ENCODE assay signal across 24 cellular contexts in genomic region chr17:69457603-69458002, GRCh38. TPM values are rescaled to one million over a fixed set of nuclear protein-coding genes. Genes with fewer than 3 reads are reported as not detected.
DNase-seq lines count a peak whose midpoint lies in the region; ATAC-seq and TF ChIP-seq lines count a peak whose summit lies in the region.
"Had no signal": no experiment of that assay in that cellular context is flagged by ENCODE, and none has a peak within 500 bp of the region (broad histone marks: within the 10 kb centered on the region; RNA-seq: fewer than 3 reads in every experiment).

No MANE protein-coding gene starts in this region.

- no peak overlapping the region for H3K9ac ChIP-seq in OCI-LY3 (ENCODE audit: low read length)

- H3K4me1 Mint-ChIP-seq in activated CD8-positive, alpha-beta memory T cell treated with anti-CD3 and anti-CD28 coated beads, Interleukin-2, amount 10 ng/mL, durations not matched to agents 7 days and 5 days, result peaks cover 5% of the 10 kb centered on the region
- H3K4me1 Mint-ChIP-seq in stimulated activated naive CD8-positive, alpha-beta T cell treated with anti-CD3 and anti-CD28 coated beads, Interleukin-15, amount 100 ng/mL, for 72 hours, result peaks cover 21% of the 10 kb centered on the region
- H3K4me1 Mint-ChIP-seq in osteocyte (ENCODE audit: unreplicated experiment), result no peaks in the 10 kb centered on the region

- H3K9me3 ChIP-seq in OCI-LY3 (ENCODE audit: insufficient read depth, low read length) (no peaks in the 10 kb centered on the region), right cardiac atrium (ENCODE audit: control insufficient read depth, low read length) (no peaks in the 10 kb centered on the region)
- H3K9me3 ChIP-seq: prostate gland, SJSA1 had no signal

- H3K79me2 ChIP-seq in OCI-LY3 (ENCODE audit: low read length), result no peaks in the 10 kb centered on the region

- no peak overlapping the region for H3K4me3 Mint-ChIP-seq in activated CD8-positive, alpha-beta memory T cell treated with anti-CD3 and anti-CD28 coated beads, Interleukin-2, amount 10 ng/mL, durations not matched to agents 7 days and 5 days
- H3K4me3 Mint-ChIP-seq in stimulated activated naive CD8-positive, alpha-beta T cell treated with anti-CD3 and anti-CD28 coated beads, Interleukin-15, amount 100 ng/mL, for 72 hours, result peak overlapping the region in 1 of 2 donors; percentile 13
- H3K4me3 Mint-ChIP-seq in osteocyte (ENCODE audit: unreplicated experiment), result no peak overlapping the region
- H3K4me3 Mint-ChIP-seq: CD8-positive, alpha-beta T cell; T-cell; type B pancreatic cell had no signal

- CTCF ChIA-PET in activated CD8-positive, alpha-beta memory T cell treated with anti-CD3 and anti-CD28 coated beads, Interleukin-2, amount 10 ng/mL, durations not matched to agents 7 days and 5 days (lab: Charles Lee), result interaction anchor here (1.7 kb wide), 1 partner anchor 62 kb away, joined by 4 read pairs; no protein-coding TSS in a partner anchor

- peak overlapping the region; percentile 24; the same call in 1 of the 2 replicates for H3K4me2 ChIP-seq in OCI-LY3 (ENCODE audit: low read length)

- no peak for DNase-seq in activated CD8-positive, alpha-beta memory T cell treated with anti-CD3 and anti-CD28 coated beads, Interleukin-2, amount 10 ng/mL, durations not matched to agents 7 days and 5 days
- DNase-seq in activated CD8-positive, alpha-beta memory T cell treated with anti-CD3 and anti-CD28 coated beads for 24 hours, result no peak
- DNase-seq in stimulated activated naive CD8-positive, alpha-beta T cell treated with anti-CD3 and anti-CD28 coated beads, Interleukin-15, amount 100 ng/mL, for 72 hours, result no peak
- DNase-seq in right cardiac atrium (no peak), osteocyte (ENCODE audit: extremely low spot score, unreplicated experiment) (no peak), dorsolateral prefrontal cortex (no peak)
- DNase-seq: activated CD4-positive, alpha-beta T cell treated with anti-CD3 and anti-CD28 coated beads for 1 hour; AML-193; CD8-positive, alpha-beta T cell; cerebellar nuclear complex; GF-D8; kidney glomerular epithelial cell; mammary epithelial cell; NCI-H1092; NCI-H1930; NCI-H526 treated with DMSO at 0.1 percent for 48 hours; stimulated activated CD8-positive, alpha-beta memory T cell treated with anti-CD3 and anti-CD28 coated beads, Interleukin-4, amount 100 ng/mL, for 48 hours; T-cell had no signal

- H3K27ac ChIP-seq in OCI-LY3 (ENCODE audit: low read length) (no peak overlapping the region), right cardiac atrium (ENCODE audit: low read length) (no peak overlapping the region), dorsolateral prefrontal cortex (no peak overlapping the region)
- H3K27ac ChIP-seq: epithelial cell of prostate, prostate gland, SJSA1 had no signal

- no peaks in the 10 kb centered on the region for H3K27me3 ChIP-seq in OCI-LY3 (ENCODE audit: low read depth, low read length)
- H3K27me3 ChIP-seq in right cardiac atrium (ENCODE audit: control insufficient read depth, insufficient read depth), result no peaks in the 10 kb centered on the region
- no peaks in the 10 kb centered on the region for H3K27me3 ChIP-seq in dorsolateral prefrontal cortex
- H3K27me3 ChIP-seq: SJSA1 had no signal

- ATAC-seq in activated CD8-positive, alpha-beta memory T cell treated with anti-CD3 and anti-CD28 coated beads, Interleukin-2, amount 10 ng/mL, durations not matched to agents 7 days and 5 days, result peak; percentile 78
- ATAC-seq in GM21529 (IDR thresholded peaks at IDR 0.05; ENCODE audit: unreplicated experiment) (peak; percentile 53), right cardiac atrium (no peak)
- peak; percentile 86 for ATAC-seq in stimulated activated naive CD8-positive, alpha-beta T cell treated with anti-CD3 and anti-CD28 coated beads, Interleukin-15, amount 100 ng/mL, for 72 hours
- ATAC-seq: CD8-positive, alpha-beta T cell; T-cell had no signal

- H3K4me3 ChIP-seq in OCI-LY3 (ENCODE audit: low read length) (no peak overlapping the region), right cardiac atrium (ENCODE audit: low read length) (no peak overlapping the region), dorsolateral prefrontal cortex (no peak overlapping the region)
- H3K4me3 ChIP-seq: prostate gland, SJSA1 had no signal

- no peaks in the 10 kb centered on the region for H3K9me3 Mint-ChIP-seq in activated CD8-positive, alpha-beta memory T cell treated with anti-CD3 and anti-CD28 coated beads, Interleukin-2, amount 10 ng/mL, durations not matched to agents 7 days and 5 days (ENCODE audit: low read depth)
- H3K9me3 Mint-ChIP-seq in stimulated activated naive CD8-positive, alpha-beta T cell treated with anti-CD3 and anti-CD28 coated beads, Interleukin-15, amount 100 ng/mL, for 72 hours, result no peaks in the 10 kb centered on the region
- H3K9me3 Mint-ChIP-seq in osteocyte (ENCODE audit: unreplicated experiment), result no peaks in the 10 kb centered on the region
- H3K9me3 Mint-ChIP-seq: CD8-positive, alpha-beta T cell; T-cell; type B pancreatic cell had no signal

- TF ChIP-seq CTCF in OCI-LY3 (IDR thresholded peaks at IDR 0.05; ENCODE audit: low read depth, low read length) (no peak), osteocyte (IDR thresholded peaks at IDR 0.05) (no peak), dorsolateral prefrontal cortex (IDR thresholded peaks at IDR 0.05 in 54 of 56, conservative IDR thresholded peaks at IDR 0.05 in 2 of 56; ENCODE audit: low read depth in 1 of 56, partially characterized antibody in 56 of 56) (no peak)

- H3K4me1 ChIP-seq in OCI-LY3 (ENCODE audit: low read length) (peaks cover 6% of the 10 kb centered on the region; the same call in 1 of the 2 replicates), right cardiac atrium (ENCODE audit: control insufficient read depth, insufficient read depth, low read length) (peaks cover 2% of the 10 kb centered on the region)
- H3K4me1 ChIP-seq: prostate gland, SJSA1 had no signal

- WGBS in right cardiac atrium, result 87% methylated on average over 3 of the region's 3 CpGs

- no peak overlapping the region for H3K27ac Mint-ChIP-seq in activated CD8-positive, alpha-beta memory T cell treated with anti-CD3 and anti-CD28 coated beads, Interleukin-2, amount 10 ng/mL, durations not matched to agents 7 days and 5 days
- H3K27ac Mint-ChIP-seq in stimulated activated naive CD8-positive, alpha-beta T cell treated with anti-CD3 and anti-CD28 coated beads, Interleukin-15, amount 100 ng/mL, for 72 hours, result peak overlapping the region in 1 of 2 donors; percentile 64
- H3K27ac Mint-ChIP-seq in osteocyte (ENCODE audit: unreplicated experiment), result no peak overlapping the region
- H3K27ac Mint-ChIP-seq: CD8-positive, alpha-beta T cell; T-cell; type B pancreatic cell had no signal

- intact Hi-C loops in right cardiac atrium (cut with DNase I), result no loop called here
- intact Hi-C loops in dorsolateral prefrontal cortex (cut with DNase I), result no loop called here

- no peaks in the 10 kb centered on the region for H3K27me3 Mint-ChIP-seq in activated CD8-positive, alpha-beta memory T cell treated with anti-CD3 and anti-CD28 coated beads, Interleukin-2, amount 10 ng/mL, durations not matched to agents 7 days and 5 days
- no peaks in the 10 kb centered on the region for H3K27me3 Mint-ChIP-seq in stimulated activated naive CD8-positive, alpha-beta T cell treated with anti-CD3 and anti-CD28 coated beads, Interleukin-15, amount 100 ng/mL, for 72 hours
- no peaks in the 10 kb centered on the region for H3K27me3 Mint-ChIP-seq in osteocyte (ENCODE audit: unreplicated experiment)
- H3K27me3 Mint-ChIP-seq: T-cell, type B pancreatic cell had no signal

- no peaks in the 10 kb centered on the region for H4K20me1 ChIP-seq in OCI-LY3 (ENCODE audit: insufficient read depth, low read length)

- H2AFZ ChIP-seq in OCI-LY3 (ENCODE audit: low read depth, low read length), result no peak overlapping the region

- no peaks in the 10 kb centered on the region for H3K36me3 ChIP-seq in OCI-LY3 (replicated peaks; ENCODE audit: low read depth, low read length)
- H3K36me3 ChIP-seq: prostate gland, SJSA1 had no signal

- H3K36me3 Mint-ChIP-seq in activated CD8-positive, alpha-beta memory T cell treated with anti-CD3 and anti-CD28 coated beads, Interleukin-2, amount 10 ng/mL, durations not matched to agents 7 days and 5 days, result no peaks in the 10 kb centered on the region
- no peaks in the 10 kb centered on the region for H3K36me3 Mint-ChIP-seq in osteocyte (ENCODE audit: unreplicated experiment)

RNA-seq across cellular contexts. Expression of gene MAP2K6, which starts 43.1 kb away (rescaled TPM):
- total RNA-seq in activated CD8-positive, alpha-beta memory T cell treated with anti-CD3 and anti-CD28 coated beads, Interleukin-2, amount 10 ng/mL, durations not matched to agents 7 days and 5 days, result 1 to 10 TPM; 6.3 to 8.8 TPM
- total RNA-seq in right cardiac atrium (1 to 10 TPM; 2.1 to 4.1 (median 3.2) TPM), osteocyte (2.8 TPM in 2 replicates), dorsolateral prefrontal cortex (10 to 100 TPM in 119 of 120 experiments, 1 to 10 TPM in 1; 9.1 to 26.7 (median 17.7) TPM)
- 0.72 TPM for polyA plus RNA-seq in right cardiac atrium

Comparison
In these comparisons a context has a peak if more than half of its experiments do, and no peak if none do; other contexts are left out.
1. ATAC-seq: peak in activated CD8-positive, alpha-beta memory T cell treated with anti-CD3 and anti-CD28 coated beads, Interleukin-2, amount 10 ng/mL, durations not matched to agents 7 days and 5 days (single experiment), GM21529 (single experiment) and stimulated activated naive CD8-positive, alpha-beta T cell treated with anti-CD3 and anti-CD28 coated beads, Interleukin-15, amount 100 ng/mL, for 72 hours (single experiment); none in right cardiac atrium (0 of 2).